Comparison of ENCODE assay signal across 2 cellular contexts in the genomic region with DNA sequence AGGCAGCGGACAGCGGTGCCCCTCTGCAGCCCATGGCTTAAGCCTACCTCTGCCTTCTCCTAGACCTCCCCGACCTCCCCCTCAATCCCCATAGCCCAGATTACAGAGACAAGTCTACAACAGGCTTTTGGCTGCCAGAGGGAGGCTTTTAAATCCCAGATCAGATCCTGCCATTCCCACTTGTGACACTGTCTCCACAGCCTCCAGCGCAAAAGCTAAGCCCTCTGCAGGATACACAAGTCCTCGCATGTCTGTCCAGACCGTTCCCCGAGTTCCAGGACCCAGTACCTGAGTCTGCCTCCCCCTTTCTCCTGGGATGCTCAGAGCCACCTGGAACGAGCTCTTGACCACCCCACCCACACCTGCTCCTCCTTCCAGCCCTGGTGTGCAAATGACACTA.
TF ChIP-seq lines count a peak whose summit lies in the region.

No MANE protein-coding gene starts in this region.

TF ChIP-seq in GM23338, 12 proteins besides CTCF, POLR2A, EP300 and RAD21 (continued from another document and continues in another):
- TF ChIP-seq NANOG (IDR thresholded peaks at IDR 0.05; ENCODE audit: borderline replicate concordance) = no peak
- no peak for TF ChIP-seq CREB1 (CRISPR knock-in tag; IDR thresholded peaks at IDR 0.05; ENCODE audit: low read depth)
- TF ChIP-seq, protein P1, sequence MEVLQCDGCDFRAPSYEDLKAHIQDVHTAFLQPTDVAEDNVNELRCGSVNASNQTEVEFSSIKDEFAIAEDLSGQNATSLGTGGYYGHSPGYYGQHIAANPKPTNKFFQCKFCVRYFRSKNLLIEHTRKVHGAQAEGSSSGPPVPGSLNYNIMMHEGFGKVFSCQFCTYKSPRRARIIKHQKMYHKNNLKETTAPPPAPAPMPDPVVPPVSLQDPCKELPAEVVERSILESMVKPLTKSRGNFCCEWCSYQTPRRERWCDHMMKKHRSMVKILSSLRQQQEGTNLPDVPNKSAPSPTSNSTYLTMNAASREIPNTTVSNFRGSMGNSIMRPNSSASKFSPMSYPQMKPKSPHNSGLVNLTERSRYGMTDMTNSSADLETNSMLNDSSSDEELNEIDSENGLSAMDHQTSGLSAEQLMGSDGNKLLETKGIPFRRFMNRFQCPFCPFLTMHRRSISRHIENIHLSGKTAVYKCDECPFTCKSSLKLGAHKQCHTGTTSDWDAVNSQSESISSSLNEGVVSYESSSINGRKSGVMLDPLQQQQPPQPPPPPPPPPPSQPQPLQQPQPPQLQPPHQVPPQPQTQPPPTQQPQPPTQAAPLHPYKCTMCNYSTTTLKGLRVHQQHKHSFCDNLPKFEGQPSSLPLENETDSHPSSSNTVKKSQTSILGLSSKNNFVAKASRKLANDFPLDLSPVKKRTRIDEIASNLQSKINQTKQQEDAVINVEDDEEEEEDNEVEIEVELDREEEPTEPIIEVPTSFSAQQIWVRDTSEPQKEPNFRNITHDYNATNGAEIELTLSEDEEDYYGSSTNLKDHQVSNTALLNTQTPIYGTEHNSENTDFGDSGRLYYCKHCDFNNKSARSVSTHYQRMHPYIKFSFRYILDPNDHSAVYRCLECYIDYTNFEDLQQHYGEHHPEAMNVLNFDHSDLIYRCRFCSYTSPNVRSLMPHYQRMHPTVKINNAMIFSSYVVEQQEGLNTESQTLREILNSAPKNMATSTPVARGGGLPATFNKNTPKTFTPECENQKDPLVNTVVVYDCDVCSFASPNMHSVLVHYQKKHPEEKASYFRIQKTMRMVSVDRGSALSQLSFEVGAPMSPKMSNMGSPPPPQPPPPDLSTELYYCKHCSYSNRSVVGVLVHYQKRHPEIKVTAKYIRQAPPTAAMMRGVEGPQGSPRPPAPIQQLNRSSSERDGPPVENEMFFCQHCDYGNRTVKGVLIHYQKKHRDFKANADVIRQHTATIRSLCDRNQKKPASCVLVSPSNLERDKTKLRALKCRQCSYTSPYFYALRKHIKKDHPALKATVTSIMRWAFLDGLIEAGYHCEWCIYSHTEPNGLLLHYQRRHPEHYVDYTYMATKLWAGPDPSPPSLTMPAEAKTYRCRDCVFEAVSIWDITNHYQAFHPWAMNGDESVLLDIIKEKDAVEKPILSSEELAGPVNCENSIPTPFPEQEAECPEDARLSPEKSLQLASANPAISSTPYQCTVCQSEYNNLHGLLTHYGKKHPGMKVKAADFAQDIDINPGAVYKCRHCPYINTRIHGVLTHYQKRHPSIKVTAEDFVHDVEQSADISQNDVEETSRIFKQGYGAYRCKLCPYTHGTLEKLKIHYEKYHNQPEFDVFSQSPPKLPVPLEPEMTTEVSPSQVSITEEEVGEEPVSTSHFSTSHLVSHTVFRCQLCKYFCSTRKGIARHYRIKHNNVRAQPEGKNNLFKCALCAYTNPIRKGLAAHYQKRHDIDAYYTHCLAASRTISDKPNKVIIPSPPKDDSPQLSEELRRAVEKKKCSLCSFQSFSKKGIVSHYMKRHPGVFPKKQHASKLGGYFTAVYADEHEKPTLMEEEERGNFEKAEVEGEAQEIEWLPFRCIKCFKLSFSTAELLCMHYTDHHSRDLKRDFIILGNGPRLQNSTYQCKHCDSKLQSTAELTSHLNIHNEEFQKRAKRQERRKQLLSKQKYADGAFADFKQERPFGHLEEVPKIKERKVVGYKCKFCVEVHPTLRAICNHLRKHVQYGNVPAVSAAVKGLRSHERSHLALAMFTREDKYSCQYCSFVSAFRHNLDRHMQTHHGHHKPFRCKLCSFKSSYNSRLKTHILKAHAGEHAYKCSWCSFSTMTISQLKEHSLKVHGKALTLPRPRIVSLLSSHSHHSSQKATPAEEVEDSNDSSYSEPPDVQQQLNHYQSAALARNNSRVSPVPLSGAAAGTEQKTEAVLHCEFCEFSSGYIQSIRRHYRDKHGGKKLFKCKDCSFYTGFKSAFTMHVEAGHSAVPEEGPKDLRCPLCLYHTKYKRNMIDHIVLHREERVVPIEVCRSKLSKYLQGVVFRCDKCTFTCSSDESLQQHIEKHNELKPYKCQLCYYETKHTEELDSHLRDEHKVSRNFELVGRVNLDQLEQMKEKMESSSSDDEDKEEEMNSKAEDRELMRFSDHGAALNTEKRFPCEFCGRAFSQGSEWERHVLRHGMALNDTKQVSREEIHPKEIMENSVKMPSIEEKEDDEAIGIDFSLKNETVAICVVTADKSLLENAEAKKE (CRISPR knock-in tag; IDR thresholded peaks at IDR 0.05) = no peak
- TF ChIP-seq ZNF114 (CRISPR knock-in tag; IDR thresholded peaks at IDR 0.05) = no peak
- TF ChIP-seq, protein P2, sequence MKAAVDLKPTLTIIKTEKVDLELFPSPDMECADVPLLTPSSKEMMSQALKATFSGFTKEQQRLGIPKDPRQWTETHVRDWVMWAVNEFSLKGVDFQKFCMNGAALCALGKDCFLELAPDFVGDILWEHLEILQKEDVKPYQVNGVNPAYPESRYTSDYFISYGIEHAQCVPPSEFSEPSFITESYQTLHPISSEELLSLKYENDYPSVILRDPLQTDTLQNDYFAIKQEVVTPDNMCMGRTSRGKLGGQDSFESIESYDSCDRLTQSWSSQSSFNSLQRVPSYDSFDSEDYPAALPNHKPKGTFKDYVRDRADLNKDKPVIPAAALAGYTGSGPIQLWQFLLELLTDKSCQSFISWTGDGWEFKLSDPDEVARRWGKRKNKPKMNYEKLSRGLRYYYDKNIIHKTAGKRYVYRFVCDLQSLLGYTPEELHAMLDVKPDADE (IDR thresholded peaks at IDR 0.05) = no peak
- no peak for TF ChIP-seq EZH2 (IDR thresholded peaks at IDR 0.05; ENCODE audit: low read depth, unreplicated experiment)
- TF ChIP-seq POLR2AphosphoS5 (IDR thresholded peaks at IDR 0.05; ENCODE audit: low read depth) = no peak
- TF ChIP-seq STAT1 (IDR thresholded peaks at IDR 0.05; ENCODE audit: unreplicated experiment) = no peak
- TF ChIP-seq ZNF331 (CRISPR knock-in tag; IDR thresholded peaks at IDR 0.05; ENCODE audit: low read depth) = no peak
- TF ChIP-seq EZH2phosphoT487 (IDR thresholded peaks at IDR 0.05; ENCODE audit: unreplicated experiment) = no peak

TF ChIP-seq in H1, 55 proteins besides CTCF, POLR2A, EP300 and RAD21:
- TF ChIP-seq, protein P3, sequence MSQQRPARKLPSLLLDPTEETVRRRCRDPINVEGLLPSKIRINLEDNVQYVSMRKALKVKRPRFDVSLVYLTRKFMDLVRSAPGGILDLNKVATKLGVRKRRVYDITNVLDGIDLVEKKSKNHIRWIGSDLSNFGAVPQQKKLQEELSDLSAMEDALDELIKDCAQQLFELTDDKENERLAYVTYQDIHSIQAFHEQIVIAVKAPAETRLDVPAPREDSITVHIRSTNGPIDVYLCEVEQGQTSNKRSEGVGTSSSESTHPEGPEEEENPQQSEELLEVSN (IDR thresholded peaks at IDR 0.05) = no peak
- TF ChIP-seq SRF (IDR thresholded peaks at IDR 0.05; ENCODE audit: low read depth, low read length) (no peak), RXRA (IDR thresholded peaks at IDR 0.05; ENCODE audit: insufficient read depth, low read depth, low read length) (no peak), HDAC2 (IDR thresholded peaks at IDR 0.05; ENCODE audit: borderline replicate concordance in 1 of 2, low read depth in 2 of 2, low read length in 2 of 2) (no peak), POLR2AphosphoS5 (IDR thresholded peaks at IDR 0.05; ENCODE audit: low read depth, low read length) (no peak), SIRT6 (IDR thresholded peaks at IDR 0.05; ENCODE audit: low read length) (no peak), SAP30 (IDR thresholded peaks at IDR 0.05; ENCODE audit: insufficient read depth, insufficient replicate concordance, low read length) (no peak), SP4 (IDR thresholded peaks at IDR 0.05; ENCODE audit: low read length) (no peak), KDM4A (IDR thresholded peaks at IDR 0.05; ENCODE audit: low read depth, low read length, severe bottlenecking) (no peak), CHD2 (IDR thresholded peaks at IDR 0.05; ENCODE audit: low read length) (no peak), TCF12 (IDR thresholded peaks at IDR 0.05; ENCODE audit: low read depth, low read length) (no peak), RBBP5 (IDR thresholded peaks at IDR 0.05; ENCODE audit: borderline replicate concordance, low read depth, low read length) (no peak), HDAC6 (IDR thresholded peaks at IDR 0.05; ENCODE audit: low read depth, low read length) (no peak), GTF2F1 (IDR thresholded peaks at IDR 0.05; ENCODE audit: borderline replicate concordance, low read depth, low read length) (no peak), POU5F1 (IDR thresholded peaks at IDR 0.05; ENCODE audit: low read depth, low read length) (no peak), CBX5 (IDR thresholded peaks at IDR 0.05; ENCODE audit: low read depth, low read length) (no peak), MAFK (IDR thresholded peaks at IDR 0.05; ENCODE audit: low read depth, low read length) (no peak)
- TF ChIP-seq, protein P4, sequence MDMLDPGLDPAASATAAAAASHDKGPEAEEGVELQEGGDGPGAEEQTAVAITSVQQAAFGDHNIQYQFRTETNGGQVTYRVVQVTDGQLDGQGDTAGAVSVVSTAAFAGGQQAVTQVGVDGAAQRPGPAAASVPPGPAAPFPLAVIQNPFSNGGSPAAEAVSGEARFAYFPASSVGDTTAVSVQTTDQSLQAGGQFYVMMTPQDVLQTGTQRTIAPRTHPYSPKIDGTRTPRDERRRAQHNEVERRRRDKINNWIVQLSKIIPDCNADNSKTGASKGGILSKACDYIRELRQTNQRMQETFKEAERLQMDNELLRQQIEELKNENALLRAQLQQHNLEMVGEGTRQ (IDR thresholded peaks at IDR 0.05; ENCODE audit: low read length) = no peak
- TF ChIP-seq, protein P5, sequence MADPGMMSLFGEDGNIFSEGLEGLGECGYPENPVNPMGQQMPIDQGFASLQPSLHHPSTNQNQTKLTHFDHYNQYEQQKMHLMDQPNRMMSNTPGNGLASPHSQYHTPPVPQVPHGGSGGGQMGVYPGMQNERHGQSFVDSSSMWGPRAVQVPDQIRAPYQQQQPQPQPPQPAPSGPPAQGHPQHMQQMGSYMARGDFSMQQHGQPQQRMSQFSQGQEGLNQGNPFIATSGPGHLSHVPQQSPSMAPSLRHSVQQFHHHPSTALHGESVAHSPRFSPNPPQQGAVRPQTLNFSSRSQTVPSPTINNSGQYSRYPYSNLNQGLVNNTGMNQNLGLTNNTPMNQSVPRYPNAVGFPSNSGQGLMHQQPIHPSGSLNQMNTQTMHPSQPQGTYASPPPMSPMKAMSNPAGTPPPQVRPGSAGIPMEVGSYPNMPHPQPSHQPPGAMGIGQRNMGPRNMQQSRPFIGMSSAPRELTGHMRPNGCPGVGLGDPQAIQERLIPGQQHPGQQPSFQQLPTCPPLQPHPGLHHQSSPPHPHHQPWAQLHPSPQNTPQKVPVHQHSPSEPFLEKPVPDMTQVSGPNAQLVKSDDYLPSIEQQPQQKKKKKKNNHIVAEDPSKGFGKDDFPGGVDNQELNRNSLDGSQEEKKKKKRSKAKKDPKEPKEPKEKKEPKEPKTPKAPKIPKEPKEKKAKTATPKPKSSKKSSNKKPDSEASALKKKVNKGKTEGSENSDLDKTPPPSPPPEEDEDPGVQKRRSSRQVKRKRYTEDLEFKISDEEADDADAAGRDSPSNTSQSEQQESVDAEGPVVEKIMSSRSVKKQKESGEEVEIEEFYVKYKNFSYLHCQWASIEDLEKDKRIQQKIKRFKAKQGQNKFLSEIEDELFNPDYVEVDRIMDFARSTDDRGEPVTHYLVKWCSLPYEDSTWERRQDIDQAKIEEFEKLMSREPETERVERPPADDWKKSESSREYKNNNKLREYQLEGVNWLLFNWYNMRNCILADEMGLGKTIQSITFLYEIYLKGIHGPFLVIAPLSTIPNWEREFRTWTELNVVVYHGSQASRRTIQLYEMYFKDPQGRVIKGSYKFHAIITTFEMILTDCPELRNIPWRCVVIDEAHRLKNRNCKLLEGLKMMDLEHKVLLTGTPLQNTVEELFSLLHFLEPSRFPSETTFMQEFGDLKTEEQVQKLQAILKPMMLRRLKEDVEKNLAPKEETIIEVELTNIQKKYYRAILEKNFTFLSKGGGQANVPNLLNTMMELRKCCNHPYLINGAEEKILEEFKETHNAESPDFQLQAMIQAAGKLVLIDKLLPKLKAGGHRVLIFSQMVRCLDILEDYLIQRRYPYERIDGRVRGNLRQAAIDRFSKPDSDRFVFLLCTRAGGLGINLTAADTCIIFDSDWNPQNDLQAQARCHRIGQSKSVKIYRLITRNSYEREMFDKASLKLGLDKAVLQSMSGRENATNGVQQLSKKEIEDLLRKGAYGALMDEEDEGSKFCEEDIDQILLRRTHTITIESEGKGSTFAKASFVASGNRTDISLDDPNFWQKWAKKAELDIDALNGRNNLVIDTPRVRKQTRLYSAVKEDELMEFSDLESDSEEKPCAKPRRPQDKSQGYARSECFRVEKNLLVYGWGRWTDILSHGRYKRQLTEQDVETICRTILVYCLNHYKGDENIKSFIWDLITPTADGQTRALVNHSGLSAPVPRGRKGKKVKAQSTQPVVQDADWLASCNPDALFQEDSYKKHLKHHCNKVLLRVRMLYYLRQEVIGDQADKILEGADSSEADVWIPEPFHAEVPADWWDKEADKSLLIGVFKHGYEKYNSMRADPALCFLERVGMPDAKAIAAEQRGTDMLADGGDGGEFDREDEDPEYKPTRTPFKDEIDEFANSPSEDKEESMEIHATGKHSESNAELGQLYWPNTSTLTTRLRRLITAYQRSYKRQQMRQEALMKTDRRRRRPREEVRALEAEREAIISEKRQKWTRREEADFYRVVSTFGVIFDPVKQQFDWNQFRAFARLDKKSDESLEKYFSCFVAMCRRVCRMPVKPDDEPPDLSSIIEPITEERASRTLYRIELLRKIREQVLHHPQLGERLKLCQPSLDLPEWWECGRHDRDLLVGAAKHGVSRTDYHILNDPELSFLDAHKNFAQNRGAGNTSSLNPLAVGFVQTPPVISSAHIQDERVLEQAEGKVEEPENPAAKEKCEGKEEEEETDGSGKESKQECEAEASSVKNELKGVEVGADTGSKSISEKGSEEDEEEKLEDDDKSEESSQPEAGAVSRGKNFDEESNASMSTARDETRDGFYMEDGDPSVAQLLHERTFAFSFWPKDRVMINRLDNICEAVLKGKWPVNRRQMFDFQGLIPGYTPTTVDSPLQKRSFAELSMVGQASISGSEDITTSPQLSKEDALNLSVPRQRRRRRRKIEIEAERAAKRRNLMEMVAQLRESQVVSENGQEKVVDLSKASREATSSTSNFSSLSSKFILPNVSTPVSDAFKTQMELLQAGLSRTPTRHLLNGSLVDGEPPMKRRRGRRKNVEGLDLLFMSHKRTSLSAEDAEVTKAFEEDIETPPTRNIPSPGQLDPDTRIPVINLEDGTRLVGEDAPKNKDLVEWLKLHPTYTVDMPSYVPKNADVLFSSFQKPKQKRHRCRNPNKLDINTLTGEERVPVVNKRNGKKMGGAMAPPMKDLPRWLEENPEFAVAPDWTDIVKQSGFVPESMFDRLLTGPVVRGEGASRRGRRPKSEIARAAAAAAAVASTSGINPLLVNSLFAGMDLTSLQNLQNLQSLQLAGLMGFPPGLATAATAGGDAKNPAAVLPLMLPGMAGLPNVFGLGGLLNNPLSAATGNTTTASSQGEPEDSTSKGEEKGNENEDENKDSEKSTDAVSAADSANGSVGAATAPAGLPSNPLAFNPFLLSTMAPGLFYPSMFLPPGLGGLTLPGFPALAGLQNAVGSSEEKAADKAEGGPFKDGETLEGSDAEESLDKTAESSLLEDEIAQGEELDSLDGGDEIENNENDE (IDR thresholded peaks at IDR 0.05; ENCODE audit: insufficient replicate concordance, low read length) = no peak
TF ChIP-seq in H1: peak in this region for 0.
